8 cellular contexts compared by ENCODE assay signal in the genomic region with DNA sequence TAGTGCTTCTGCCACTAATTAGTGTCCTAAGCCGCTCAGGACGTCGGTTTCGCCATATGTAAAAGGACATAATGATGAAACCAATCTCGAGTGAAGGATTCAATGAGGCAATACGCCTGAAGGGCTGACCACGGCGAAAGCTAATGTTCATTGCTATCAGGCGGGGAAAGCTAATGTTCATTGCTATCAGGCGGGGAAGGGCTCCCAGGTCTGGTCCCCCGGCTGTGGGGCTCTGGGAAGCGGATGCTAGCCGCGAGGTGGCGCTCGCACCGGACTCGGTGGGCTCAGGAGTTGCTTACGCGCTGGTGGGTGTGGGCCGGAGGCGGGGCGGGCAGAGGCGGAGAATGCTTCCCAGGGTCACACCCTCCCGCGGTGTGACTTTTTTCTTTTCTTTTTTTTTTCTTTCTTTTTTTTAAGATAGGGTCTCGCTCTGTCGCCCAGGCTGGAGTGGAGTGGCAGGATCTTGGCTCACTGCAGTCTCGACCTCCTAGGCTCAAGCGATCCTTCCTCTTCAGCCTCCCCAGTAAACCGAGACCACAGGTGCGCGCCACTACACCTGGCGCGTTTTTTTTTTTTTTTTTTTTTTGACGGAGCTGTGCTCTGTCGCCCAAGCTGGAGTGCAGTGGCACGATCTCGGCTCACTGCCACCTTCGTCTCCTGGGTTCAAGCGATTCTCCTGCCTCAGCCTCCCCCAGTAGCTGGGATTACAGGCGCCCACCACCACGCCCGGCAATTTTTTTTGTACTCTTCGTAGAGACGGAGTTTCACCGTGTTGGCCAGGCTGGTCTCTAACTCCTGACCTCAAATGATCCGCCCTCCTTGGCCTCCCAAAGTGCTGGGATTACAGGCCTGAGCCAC. TPM values are rescaled to one million over a fixed set of nuclear protein-coding genes. Genes with fewer than 3 reads are reported as not detected.
DNase-seq lines count a peak whose midpoint lies in the region; TF ChIP-seq lines count a peak whose summit lies in the region.

No MANE protein-coding gene starts in this region.

- H3K36me3 ChIP-seq in Peyer's patch: no peaks in the 10 kb centered on the region

- H3K4me1 Mint-ChIP-seq in neural crest cell: peaks cover 48% of the 10 kb centered on the region
- peaks cover 7% of the 10 kb centered on the region for H3K4me1 Mint-ChIP-seq in stimulated activated naive CD8-positive, alpha-beta T cell treated with anti-CD3 and anti-CD28 coated beads, Interleukin-15, Interleukin-2, amounts not matched to agents 100 ng/mL and 50 ng/mL, for 24 hours (ENCODE audit: low read depth)

- H3K4me1 ChIP-seq in Peyer's patch: peaks cover 0 to 23% (median 4%) of the 10 kb centered on the region in 4 donors

- no peaks in the 10 kb centered on the region for H3K36me3 Mint-ChIP-seq in neural crest cell (ENCODE audit: low read depth)
- no peaks in the 10 kb centered on the region for H3K36me3 Mint-ChIP-seq in stimulated activated naive CD8-positive, alpha-beta T cell treated with anti-CD3 and anti-CD28 coated beads, Interleukin-15, Interleukin-2, amounts not matched to agents 100 ng/mL and 50 ng/mL, for 24 hours (ENCODE audit: low read depth)

- TF ChIP-seq CTCF in Peyer's patch (IDR thresholded peaks at IDR 0.05) (peak; percentile 37 to 80 (median 72)), fibroblast of mammary gland (conservative IDR thresholded peaks at IDR 0.05; ENCODE audit: control insufficient read depth, insufficient read depth, low read depth, low read length) (peak; percentile 72), neural crest cell (conservative IDR thresholded peaks at IDR 0.05) (peak; percentile 92)

- H3K27me3 Mint-ChIP-seq in neural crest cell (ENCODE audit: low read depth): peaks cover 68% of the 10 kb centered on the region
- peaks cover 59% of the 10 kb centered on the region for H3K27me3 Mint-ChIP-seq in stimulated activated naive CD8-positive, alpha-beta T cell treated with anti-CD3 and anti-CD28 coated beads, Interleukin-15, Interleukin-2, amounts not matched to agents 100 ng/mL and 50 ng/mL, for 24 hours

- H3K27me3 ChIP-seq in Peyer's patch: peaks cover 0 to 13% of the 10 kb centered on the region in 2 donors

- no peaks in the 10 kb centered on the region for H3K9me3 Mint-ChIP-seq in neural crest cell
- H3K9me3 Mint-ChIP-seq in stimulated activated naive CD8-positive, alpha-beta T cell treated with anti-CD3 and anti-CD28 coated beads, Interleukin-15, Interleukin-2, amounts not matched to agents 100 ng/mL and 50 ng/mL, for 24 hours: no peaks in the 10 kb centered on the region

- H3K4me3 ChIP-seq in Peyer's patch (peak overlapping the region; percentile 8 to 48 (median 22)), fibroblast of mammary gland (ENCODE audit: control insufficient read depth, low read depth, low read length) (peak overlapping the region; percentile 17)

- no peaks in the 10 kb centered on the region for H3K9me3 ChIP-seq in Peyer's patch

- H3K27ac Mint-ChIP-seq in neural crest cell (ENCODE audit: unreplicated experiment): no peak overlapping the region
- H3K27ac Mint-ChIP-seq in stimulated activated naive CD8-positive, alpha-beta T cell treated with anti-CD3 and anti-CD28 coated beads, Interleukin-15, Interleukin-2, amounts not matched to agents 100 ng/mL and 50 ng/mL, for 24 hours: no peak overlapping the region

- TF ChIP-seq POLR2A in Peyer's patch (IDR thresholded peaks at IDR 0.05): no peak

- peak overlapping the region; percentile 72 for H3K4me3 Mint-ChIP-seq in neural crest cell
- peak overlapping the region; percentile 48 for H3K4me3 Mint-ChIP-seq in stimulated activated naive CD8-positive, alpha-beta T cell treated with anti-CD3 and anti-CD28 coated beads, Interleukin-15, Interleukin-2, amounts not matched to agents 100 ng/mL and 50 ng/mL, for 24 hours

- peak overlapping the region in 2 of 4 donors; percentile 10 to 81 for H3K27ac ChIP-seq in Peyer's patch

- DNase-seq in SHP77 (lab: John Stamatoyannopoulos, UW) (peak; percentile 84 to 92), SHP77 treated with DMSO at 0.1 percent for 48 hours (lab: John Stamatoyannopoulos, UW) (no peak), KG1 (lab: John Stamatoyannopoulos, UW) (peak; percentile 42), Peyer's patch (peak; percentile 67 to 94 (median 93)), fibroblast of mammary gland (ENCODE audit: low read depth) (peak; percentile 83), neural crest cell (ENCODE audit: low read depth, low spot score) (peak; percentile 98)
- peak; percentile 69 to 74 for DNase-seq in activated T-helper 1 cell treated with anti-CD3 and anti-CD28 coated beads, Interleukin-2, amount 50 U/mL, for 16 hours (ENCODE audit: low read depth in 1 of 2, low spot score in 1 of 2)

RNA-seq across cellular contexts. Expression of gene PEAR1, which starts 1.1 kb away (rescaled TPM):
- total RNA-seq in Peyer's patch: 10 to 100 TPM in 1 of 4 donors, 1 to 10 TPM in 3; 4.9 to 17.3 (median 7.0) TPM
- total RNA-seq in neural crest cell: 6.8 and 6.9 TPM in 2 replicates

RNA-seq across cellular contexts. Expression of gene LRRC71, which starts 28.0 kb away (rescaled TPM):
- not detected for total RNA-seq in Peyer's patch
- not detected in 2 replicates for total RNA-seq in neural crest cell

RNA-seq across cellular contexts. Expression of gene NTRK1, which starts 31.8 kb away (rescaled TPM):
- total RNA-seq in Peyer's patch: under 1 TPM in 1 of 4 donors, not detected in 3; 0.57 TPM
- 0.21 and 0.27 TPM in 2 replicates for total RNA-seq in neural crest cell

RNA-seq across cellular contexts. Expression of gene INSRR, which starts 33.5 kb away (rescaled TPM):
- total RNA-seq in Peyer's patch (not detected), neural crest cell (0.07 TPM in 1 of 2 replicates, not detected in the other)
